ENCODE assay signal across 8 cellular contexts in genomic region chr16:87392823-87393679, GRCh38. TPM values are rescaled to one million over a fixed set of nuclear protein-coding genes. Genes with fewer than 3 reads are reported as not detected.
DNase-seq lines count a peak whose midpoint lies in the region; TF ChIP-seq lines count a peak whose summit lies in the region.

No MANE protein-coding gene starts in this region.

- H3K36me3 Mint-ChIP-seq in endodermal cell (ENCODE audit: low read depth) = peaks cover 13% of the 10 kb centered on the region

- H3K4me3 ChIP-seq in Jurkat, Clone E6-1 (ENCODE audit: low read length) = peak overlapping the region; percentile 62
- peak overlapping the region; percentile 96 for H3K4me3 ChIP-seq in endodermal cell (ENCODE audit: low read length)
- H3K4me3 ChIP-seq in mesodermal cell (ENCODE audit: extremely low read depth, insufficient read depth, low read length, poor library complexity, severe bottlenecking) = peak overlapping the region; percentile 77
- peak overlapping the region; percentile 72 to 89 (median 80) for H3K4me3 ChIP-seq in stomach

- peak overlapping the region; percentile 80 for H3K9ac ChIP-seq in endodermal cell (ENCODE audit: extremely low read depth, low read length, poor library complexity, severe bottlenecking)

- H3K4me1 ChIP-seq in endodermal cell (ENCODE audit: control insufficient read depth, insufficient read depth, low read length) (no peaks in the 10 kb centered on the region), mesodermal cell (ENCODE audit: control insufficient read depth, insufficient read depth, low read length, poor library complexity, severe bottlenecking) (peaks cover 5% of the 10 kb centered on the region), stomach (peaks cover 14 to 62% (median 39%) of the 10 kb centered on the region in 4 donors)

- intact Hi-C loops in stomach (cut with DNase I; ENCODE audit: low total_unique reads) = no loop called here

- H3K36me3 ChIP-seq in endodermal cell (ENCODE audit: control insufficient read depth, insufficient read depth, low read length) (peaks cover 15% of the 10 kb centered on the region), mesodermal cell (ENCODE audit: control insufficient read depth, insufficient read depth, low read length) (peaks cover 14% of the 10 kb centered on the region), stomach (peaks cover 0 to 10% (median 1%) of the 10 kb centered on the region in 4 donors)

- H3K27me3 ChIP-seq in endodermal cell (ENCODE audit: control insufficient read depth, insufficient read depth, low read length, poor library complexity, severe bottlenecking) (no peaks in the 10 kb centered on the region), stomach (no peaks in the 10 kb centered on the region)

- H3K27ac ChIP-seq in endodermal cell (ENCODE audit: low read depth, low read length) (no peak overlapping the region), mesodermal cell (ENCODE audit: low read depth, low read length, severe bottlenecking) (peak overlapping the region; percentile 66), stomach (peak overlapping the region; percentile 92 to 100 (median 99))

- DNase-seq in NCI-H146 (lab: John Stamatoyannopoulos, UW) = peak; percentile 24
- DNase-seq in NCI-H146 treated with DMSO at 0.1 percent for 48 hours (lab: John Stamatoyannopoulos, UW; ENCODE audit: unreplicated experiment) = no peak
- DNase-seq in Jurkat, Clone E6-1 (ENCODE audit: low read depth, low spot score) = no peak
- DNase-seq in activated CD4-positive, alpha-beta T cell treated with anti-CD3 and anti-CD28 coated beads, Interleukin-2, amount 50 U/mL, for 48 hours = peak; percentile 53 to 59
- peak; percentile 81 for DNase-seq in endodermal cell
- peak; percentile 53 for DNase-seq in stomach
- DNase-seq in NCI-H1694 (lab: John Stamatoyannopoulos, UW) = no peak

- H3K4me3 Mint-ChIP-seq in endodermal cell = peak overlapping the region; percentile 77

- peak overlapping the region; percentile 90 for H3K27ac Mint-ChIP-seq in endodermal cell

- TF ChIP-seq POLR2A in stomach (IDR thresholded peaks at IDR 0.05) = no peak

- no peaks in the 10 kb centered on the region for H3K27me3 Mint-ChIP-seq in endodermal cell (ENCODE audit: insufficient read depth)

- WGBS in endodermal cell (ENCODE audit: insufficient coverage in 1 of 2, insufficient read length in 1 of 2), 2 experiments = 3 to 5% methylated on average over 27 to 53 of the region's 53 CpGs
- WGBS in mesodermal cell (ENCODE audit: insufficient coverage in 2 of 2), 2 experiments = 1 to 2% methylated on average over 40 to 45 of the region's 53 CpGs
- 0 to 2% (median 1%) methylated on average over 30 to 53 of the region's 53 CpGs for WGBS in stomach, 5 donors

- no peak for TF ChIP-seq EP300 in stomach (IDR thresholded peaks at IDR 0.05)

- no peaks in the 10 kb centered on the region for H3K9me3 ChIP-seq in endodermal cell (ENCODE audit: control insufficient read depth, low read length)
- no peaks in the 10 kb centered on the region for H3K9me3 ChIP-seq in mesodermal cell (ENCODE audit: control insufficient read depth, low read length)
- H3K9me3 ChIP-seq in stomach = no peaks in the 10 kb centered on the region

- H3K4me1 Mint-ChIP-seq in endodermal cell = peaks cover 21% of the 10 kb centered on the region

- H3K9me3 Mint-ChIP-seq in endodermal cell = no peaks in the 10 kb centered on the region

- TF ChIP-seq CTCF in endodermal cell (conservative IDR thresholded peaks at IDR 0.05) (peak; percentile 17), stomach (IDR thresholded peaks at IDR 0.05) (no peak)

RNA-seq across cellular contexts. Expression of gene MAP1LC3B, which starts 0.9 kb away (rescaled TPM):
- 47.0 TPM for polyA plus RNA-seq in Jurkat, Clone E6-1 (2012; ENCODE audit: insufficient read depth, insufficient read length)
- total RNA-seq in endodermal cell = 10 to 100 TPM; 56.4 to 62.4 TPM
- polyA plus RNA-seq in endodermal cell (2013, experiment 1 of 2) = 67.5 TPM
- polyA plus RNA-seq in endodermal cell (2013, experiment 2 of 2) = 73.4 TPM
- 114 TPM for polyA plus RNA-seq in mesodermal cell (2013, experiment 1 of 2)
- 115 TPM for polyA plus RNA-seq in mesodermal cell (2013, experiment 2 of 2)
- 100 to 1,000 TPM in 1 of 5 donors, 10 to 100 TPM in 4; 24.6 to 111 (median 50.1) TPM for total RNA-seq in stomach
- polyA plus RNA-seq in stomach = 10 to 100 TPM; 31.5 to 62.0 (median 50.1) TPM

RNA-seq across cellular contexts. Expression of gene FBXO31, which starts 9.5 kb away (rescaled TPM):
- polyA plus RNA-seq in Jurkat, Clone E6-1 (2012; ENCODE audit: insufficient read depth, insufficient read length) = 21.9 TPM
- total RNA-seq in endodermal cell (10 to 100 TPM; 18.6 to 22.1 TPM), stomach (1,000 to 10,000 TPM in 1 of 5 donors, 10 to 100 TPM in 4; 20.9 to 1,171 (median 41.5) TPM)
- 13.4 TPM for polyA plus RNA-seq in endodermal cell (2013, experiment 1 of 2)
- 9.5 TPM for polyA plus RNA-seq in endodermal cell (2013, experiment 2 of 2)
- polyA plus RNA-seq in mesodermal cell (2013, experiment 1 of 2) = 14.8 TPM
- 11.5 TPM for polyA plus RNA-seq in mesodermal cell (2013, experiment 2 of 2)
- 10 to 100 TPM in 1 of 3 donors, 1 to 10 TPM in 2; 6.4 to 11.7 (median 8.2) TPM for polyA plus RNA-seq in stomach

Comparison
In these comparisons a context has a peak if more than half of its experiments do, and no peak if none do; other contexts are left out.
1. DNase-seq: peak in NCI-H146 (single experiment), activated CD4-positive, alpha-beta T cell treated with anti-CD3 and anti-CD28 coated beads, Interleukin-2, amount 50 U/mL, for 48 hours (2 of 2), endodermal cell (single experiment) and stomach (single experiment); none in NCI-H146 treated with DMSO at 0.1 percent for 48 hours (single experiment), Jurkat, Clone E6-1 (single experiment) and NCI-H1694 (single experiment).
2. Peak in every context shown above with its lines, with median percentiles within 50 percentile points of each other: H3K4me3 ChIP-seq.